Comparison of ENCODE assay signal across 14 cellular contexts in genomic region chr20:15703171-15703911, GRCh38.
DNase-seq lines count a peak whose midpoint lies in the region; ATAC-seq and TF ChIP-seq lines count a peak whose summit lies in the region.
"Had no signal": no experiment of that assay in that cellular context is flagged by ENCODE, and none has a peak within 500 bp of the region (broad histone marks: within the 10 kb centered on the region; RNA-seq: fewer than 3 reads in every experiment).

No MANE protein-coding gene starts in this region.

- ATAC-seq in GM18868 (IDR thresholded peaks at IDR 0.05; ENCODE audit: unreplicated experiment), result no peak

- no peaks in the 10 kb centered on the region for H3K27me3 ChIP-seq in PC-9 (ENCODE audit: insufficient read depth, low read depth)
- no peaks in the 10 kb centered on the region for H3K27me3 ChIP-seq in skeletal muscle satellite cell (ENCODE audit: control insufficient read depth, insufficient read depth, low read length)
- H3K27me3 ChIP-seq in SK-N-SH (ENCODE audit: insufficient read depth), result no peaks in the 10 kb centered on the region
- H3K27me3 ChIP-seq: esophagus squamous epithelium, sigmoid colon had no signal

- H3K4me3 ChIP-seq in PC-9 (peak overlapping the region; percentile 11; the same call in 1 of the 2 replicates), epithelial cell of proximal tubule (ENCODE audit: low read depth, low read length) (no peak overlapping the region), skeletal muscle satellite cell (ENCODE audit: low read length) (no peak overlapping the region), SK-N-SH (ENCODE audit: low read depth in 2 of 2, low read length in 1 of 2) (no peak overlapping the region)
- H3K4me3 ChIP-seq: esophagus squamous epithelium, sigmoid colon had no signal

- H4K20me1 ChIP-seq in PC-9 (ENCODE audit: insufficient read depth) (no peaks in the 10 kb centered on the region), SK-N-SH (ENCODE audit: insufficient read depth) (no peaks in the 10 kb centered on the region)

- no peaks in the 10 kb centered on the region for H3K9me3 ChIP-seq in PC-9 (ENCODE audit: insufficient read depth, low read depth)
- no peaks in the 10 kb centered on the region for H3K9me3 ChIP-seq in skeletal muscle satellite cell (replicated peaks; ENCODE audit: low read length)
- no peaks in the 10 kb centered on the region for H3K9me3 ChIP-seq in SK-N-SH
- H3K9me3 ChIP-seq: esophagus squamous epithelium, sigmoid colon had no signal

- peak; percentile 81 for DNase-seq in HS-27A (ENCODE audit: low read depth)
- DNase-seq in PC-9, result peak in 1 of 2 experiments; percentile 91
- DNase-seq in epithelial cell of proximal tubule (ENCODE audit: low read depth), result peak; percentile 13
- DNase-seq in NCI-H1436 (lab: John Stamatoyannopoulos, UW), result no peak
- DNase-seq in NCI-H1048 (lab: John Stamatoyannopoulos, UW), result no peak
- DNase-seq in SK-N-SH, result no peak
- DNase-seq: activated CD4-positive, alpha-beta T cell treated with anti-CD3 and anti-CD28 coated beads for 4 hours; esophagus squamous epithelium; islet precursor cell; naive B cell; NCI-H2227 treated with DMSO at 0.1 percent for 48 hours; sigmoid colon had no signal

- 0 out of 2 replicates have a peak, but pooled peaks cover 3% of the 10 kb centered on the region for H3K79me2 ChIP-seq in PC-9 (ENCODE audit: low read depth)
- no peaks in the 10 kb centered on the region for H3K79me2 ChIP-seq in SK-N-SH (ENCODE audit: insufficient read depth)

- H3K4me1 ChIP-seq in PC-9 (replicated peaks; ENCODE audit: insufficient read depth) (peaks cover 28% of the 10 kb centered on the region), skeletal muscle satellite cell (ENCODE audit: control insufficient read depth, insufficient read depth, low read length) (peaks cover 27% of the 10 kb centered on the region), SK-N-SH (ENCODE audit: control insufficient read depth in 1 of 2, insufficient read depth in 2 of 2, low read depth in 1 of 2, low read length in 1 of 2) (peaks cover 0 to 9% of the 10 kb centered on the region in 2 experiments; a peak in 2 of 4 replicates)
- H3K4me1 ChIP-seq: sigmoid colon had no signal

- no peak for TF ChIP-seq EP300 in SK-N-SH (IDR thresholded peaks at IDR 0.05; ENCODE audit: borderline replicate concordance in 1 of 2, low read depth in 1 of 2, low read length in 1 of 2)

- no peak for TF ChIP-seq RAD21 in SK-N-SH (IDR thresholded peaks at IDR 0.05; ENCODE audit: low read length)

- H3F3A ChIP-seq in PC-9 (ENCODE audit: insufficient read depth, low read depth) (peaks cover 22% of the 10 kb centered on the region), SK-N-SH (replicated peaks; ENCODE audit: insufficient read depth) (peaks cover 6% of the 10 kb centered on the region)

- H3K4me2 ChIP-seq in PC-9 (peak overlapping the region; percentile 50), skeletal muscle satellite cell (ENCODE audit: low read length) (peak overlapping the region; percentile 29), SK-N-SH (no peak overlapping the region)

- H3K9me2 ChIP-seq in PC-9 (ENCODE audit: insufficient read depth), result no peaks in the 10 kb centered on the region
- no peaks in the 10 kb centered on the region for H3K9me2 ChIP-seq in SK-N-SH

- H3K36me3 ChIP-seq in PC-9 (ENCODE audit: low read depth) (no peaks in the 10 kb centered on the region), skeletal muscle satellite cell (ENCODE audit: insufficient read depth, low read length) (no peaks in the 10 kb centered on the region), SK-N-SH (replicated peaks in 1 of 2; ENCODE audit: control insufficient read depth in 1 of 2, insufficient read depth in 2 of 2, low read length in 1 of 2) (no peaks in the 10 kb centered on the region)
- H3K36me3 ChIP-seq: esophagus squamous epithelium, sigmoid colon had no signal

- no TSS peak for BruUV-seq in PC-9 (replicated peaks; lab: Mats Ljungman, UMichigan)

- H2AFZ ChIP-seq in PC-9, result no peak overlapping the region
- H2AFZ ChIP-seq in SK-N-SH (ENCODE audit: low read depth), result no peak overlapping the region

- CTCF ChIA-PET in PC-9 (lab: Charles Lee), result no interaction called here
- CTCF ChIA-PET in SK-N-SH (lab: Yijun Ruan, JAX), result no interaction called here

- POLR2A ChIA-PET in PC-9 (lab: Charles Lee; ENCODE audit: unreplicated experiment) (no interaction called here), SK-N-SH (lab: Yijun Ruan, JAX) (no interaction called here)

- no peak for TF ChIP-seq CTCF in PC-9 (conservative IDR thresholded peaks at IDR 0.05)
- no peak for TF ChIP-seq CTCF in epithelial cell of proximal tubule (conservative IDR thresholded peaks at IDR 0.05; ENCODE audit: low read depth, low read length)
- no peak for TF ChIP-seq CTCF in SK-N-SH (IDR thresholded peaks at IDR 0.05)

- peak overlapping the region; percentile 20 for H3K9ac ChIP-seq in skeletal muscle satellite cell (ENCODE audit: low read depth, low read length)
- H3K9ac ChIP-seq in SK-N-SH, result no peak overlapping the region

- WGBS in SK-N-SH (ENCODE audit: low lambda C conversion rate), result 50% methylated on average over 4 of the region's 4 CpGs

- H3K27ac ChIP-seq in PC-9, result peak overlapping the region; percentile 80
- H3K27ac ChIP-seq in SK-N-SH (ENCODE audit: low read depth in 2 of 2, low read length in 1 of 2), result peak overlapping the region in 1 of 2 experiments; percentile 23; a peak in 1 of 4 replicates
- H3K27ac ChIP-seq: sigmoid colon had no signal

- intact Hi-C loops in PC-9 (cut with micrococcal nuclease; ENCODE audit: unreplicated experiment), result no loop called here

TF ChIP-seq in SK-N-SH, 30 proteins besides CTCF, POLR2A, EP300 and RAD21:
- no peak for TF ChIP-seq YY1 (IDR thresholded peaks at IDR 0.05; ENCODE audit: low read depth)
- TF ChIP-seq, protein P1, sequence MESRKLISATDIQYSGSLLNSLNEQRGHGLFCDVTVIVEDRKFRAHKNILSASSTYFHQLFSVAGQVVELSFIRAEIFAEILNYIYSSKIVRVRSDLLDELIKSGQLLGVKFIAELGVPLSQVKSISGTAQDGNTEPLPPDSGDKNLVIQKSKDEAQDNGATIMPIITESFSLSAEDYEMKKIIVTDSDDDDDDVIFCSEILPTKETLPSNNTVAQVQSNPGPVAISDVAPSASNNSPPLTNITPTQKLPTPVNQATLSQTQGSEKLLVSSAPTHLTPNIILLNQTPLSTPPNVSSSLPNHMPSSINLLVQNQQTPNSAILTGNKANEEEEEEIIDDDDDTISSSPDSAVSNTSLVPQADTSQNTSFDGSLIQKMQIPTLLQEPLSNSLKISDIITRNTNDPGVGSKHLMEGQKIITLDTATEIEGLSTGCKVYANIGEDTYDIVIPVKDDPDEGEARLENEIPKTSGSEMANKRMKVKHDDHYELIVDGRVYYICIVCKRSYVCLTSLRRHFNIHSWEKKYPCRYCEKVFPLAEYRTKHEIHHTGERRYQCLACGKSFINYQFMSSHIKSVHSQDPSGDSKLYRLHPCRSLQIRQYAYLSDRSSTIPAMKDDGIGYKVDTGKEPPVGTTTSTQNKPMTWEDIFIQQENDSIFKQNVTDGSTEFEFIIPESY (IDR thresholded peaks at IDR 0.05; ENCODE audit: borderline replicate concordance, low read depth), result no peak
- no peak for TF ChIP-seq RFX5 (IDR thresholded peaks at IDR 0.05; ENCODE audit: low read length)
- TF ChIP-seq SMC3 (IDR thresholded peaks at IDR 0.05; ENCODE audit: low read depth, low read length), result no peak
- TF ChIP-seq JUND (IDR thresholded peaks at IDR 0.05), result no peak
- no peak for TF ChIP-seq POLR2AphosphoS5 (IDR thresholded peaks at IDR 0.05; ENCODE audit: low read depth, low read length)
- TF ChIP-seq MEF2A (IDR thresholded peaks at IDR 0.05; ENCODE audit: borderline replicate concordance, low read depth), result no peak
- TF ChIP-seq TAF1 (IDR thresholded peaks at IDR 0.05; ENCODE audit: borderline replicate concordance, low read depth, low read length), result no peak
- TF ChIP-seq TEAD4 (IDR thresholded peaks at IDR 0.05; ENCODE audit: borderline replicate concordance, insufficient read depth), result no peak
- no peak for TF ChIP-seq MXI1 (IDR thresholded peaks at IDR 0.05; ENCODE audit: low read depth, low read length)
- TF ChIP-seq NFIC (IDR thresholded peaks at IDR 0.05; ENCODE audit: borderline replicate concordance), result no peak
- no peak for TF ChIP-seq FOXM1 (IDR thresholded peaks at IDR 0.05; ENCODE audit: low read depth)

Comparison
In these comparisons a context has a peak if more than half of its experiments do, and no peak if none do; other contexts are left out.
1. DNase-seq: peak in HS-27A (single experiment) and epithelial cell of proximal tubule (single experiment); none in NCI-H1436 (single experiment), NCI-H1048 (single experiment) and SK-N-SH (single experiment).